Comparison of ENCODE assay signal across 1 cellular context in the genomic region with DNA sequence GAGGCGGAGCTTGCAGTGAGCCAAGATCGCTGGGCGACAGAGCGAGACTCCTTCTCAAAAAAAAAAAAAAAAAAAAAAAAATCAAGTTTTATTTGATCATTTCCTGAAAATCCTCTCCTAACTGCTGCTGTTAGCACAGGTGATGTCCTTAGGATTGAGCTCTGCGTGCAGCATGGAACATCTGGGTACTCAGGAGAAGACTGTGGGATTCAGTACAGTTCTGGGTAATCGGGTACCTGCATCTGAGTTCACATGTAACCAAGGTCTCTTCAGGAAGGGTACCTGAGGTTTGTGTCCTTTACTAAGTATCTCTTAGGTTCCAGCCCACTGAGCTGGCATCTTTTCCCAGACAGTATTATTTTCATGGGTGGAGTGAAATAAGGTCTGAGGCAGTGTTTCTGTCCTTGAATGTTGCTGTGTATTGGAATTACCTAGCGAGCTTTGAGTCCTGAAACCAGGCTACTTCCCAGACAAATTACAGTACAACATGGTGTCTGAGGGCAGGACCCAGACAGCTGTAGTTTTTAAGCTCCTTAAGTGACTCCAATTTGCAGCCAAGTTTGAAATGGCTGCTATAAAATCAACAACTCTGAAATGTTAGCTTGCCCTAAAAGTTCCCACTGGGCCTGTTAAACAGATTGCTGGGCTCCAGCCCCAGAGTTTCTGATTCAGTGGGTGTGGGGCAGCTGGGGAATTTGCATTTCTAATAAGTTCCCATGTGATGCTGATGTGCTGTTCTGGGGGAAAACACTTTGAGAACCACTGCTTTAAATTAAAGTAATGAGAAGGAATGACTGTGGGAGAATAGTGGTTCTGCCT.
TF ChIP-seq lines count a peak whose summit lies in the region.

No MANE protein-coding gene starts in this region.

TF ChIP-seq in HepG2, 621 proteins besides CTCF, POLR2A, EP300 and RAD21 (continued from another document):
- TF ChIP-seq DPF2 (CRISPR knock-in tag; IDR thresholded peaks at IDR 0.05; ENCODE audit: borderline replicate concordance, low read depth): no peak
